ENCODE assay signal across 8 cellular contexts in genomic region chr1:89085781-89086180, GRCh38. TPM values are rescaled to one million over a fixed set of nuclear protein-coding genes. Genes with fewer than 3 reads are reported as not detected.
A peak's percentile ranks its signal among the peaks of the same experiment; 100 is the strongest.
DNase-seq lines count a peak whose midpoint lies in the region; ATAC-seq and TF ChIP-seq lines count a peak whose summit lies in the region.

No MANE protein-coding gene starts in this region.

- peak in 4 of 5 donors; percentile 45 to 66 (median 48) for DNase-seq in CD4-positive, alpha-beta memory T cell
- DNase-seq in OCI-LY7 (ENCODE audit: low spot score) (peak; percentile 16), breast epithelium (ENCODE audit: low spot score in 2 of 2) (no peak), epidermal melanocyte (ENCODE audit: insufficient read length, low spot score) (no peak), iPS-NIHi11 (ENCODE audit: low spot score) (no peak), suprapubic skin (ENCODE audit: low spot score in 2 of 2) (no peak)
- DNase-seq in naive thymus-derived CD8-positive, alpha-beta T cell: peak in 7 of 10 donors; percentile 28 to 71 (median 47)

- POLR2A ChIA-PET in CD4-positive, alpha-beta memory T cell (lab: Charles Lee; ENCODE audit: partially characterized antibody): interaction anchor here (0.8 to 1.8 kb wide), 5 partner anchors 14 to 273 kb away, joined by 3 to 7 read pairs (median 4); partner anchors contain the start of gene GBP2
- POLR2A ChIA-PET in OCI-LY7 (lab: Charles Lee): no interaction called here
- POLR2A ChIA-PET in naive thymus-derived CD8-positive, alpha-beta T cell (lab: Charles Lee): no interaction called here

- H3K27ac ChIP-seq in CD4-positive, alpha-beta memory T cell (ENCODE audit: low read depth, low read length): no peak overlapping the region
- H3K27ac ChIP-seq in OCI-LY7 (ENCODE audit: low read depth, low read length, poor library complexity, severe bottlenecking) (no peak overlapping the region), breast epithelium (no peak overlapping the region), suprapubic skin (no peak overlapping the region)

- no peaks in the 10 kb centered on the region for H3K79me2 ChIP-seq in OCI-LY7 (ENCODE audit: insufficient read depth, low read depth, low read length)

- no TSS peak for BruUV-seq in OCI-LY7 (replicated peaks; lab: Mats Ljungman, UMichigan)

- intact Hi-C loops in CD4-positive, alpha-beta memory T cell (cut with micrococcal nuclease): loop anchor here (1.0 kb wide), 4 partner anchors 87 to 370 kb away; no protein-coding TSS in a partner anchor
- intact Hi-C loops in OCI-LY7 (cut with micrococcal nuclease; ENCODE audit: unreplicated experiment) (loop anchor here (5.0 kb wide), 1 partner anchor 272 kb away; no protein-coding TSS in a partner anchor), breast epithelium (cut with DNase I; ENCODE audit: low total_unique reads) (no loop called here)

- H3K4me3 Mint-ChIP-seq in CD4-positive, alpha-beta memory T cell: no peak overlapping the region
- H3K4me3 Mint-ChIP-seq in naive thymus-derived CD8-positive, alpha-beta T cell: no peak overlapping the region

- CTCF ChIA-PET in CD4-positive, alpha-beta memory T cell (lab: Charles Lee; ENCODE audit: partially characterized antibody): interaction anchor here (0.7 to 3.0 kb wide), 26 partner anchors 18 to 402 kb away, joined by 3 to 50 read pairs (median 5); partner anchors contain the start of genes GBP1, GBP3, GBP6 and PKN2
- CTCF ChIA-PET in OCI-LY7 (lab: Charles Lee; ENCODE audit: unreplicated experiment): no interaction called here

- H3K36me3 ChIP-seq in CD4-positive, alpha-beta memory T cell (ENCODE audit: insufficient read depth, low read length): no peaks in the 10 kb centered on the region
- H3K36me3 ChIP-seq in OCI-LY7 (ENCODE audit: insufficient read depth, low read length) (no peaks in the 10 kb centered on the region), breast epithelium (no peaks in the 10 kb centered on the region), suprapubic skin (no peaks in the 10 kb centered on the region)

- no peaks in the 10 kb centered on the region for H3K27me3 ChIP-seq in CD4-positive, alpha-beta memory T cell (ENCODE audit: insufficient read depth, low read length)
- H3K27me3 ChIP-seq in breast epithelium: no peaks in the 10 kb centered on the region
- H3K27me3 ChIP-seq in suprapubic skin: no peaks in the 10 kb centered on the region

- H3K27me3 Mint-ChIP-seq in CD4-positive, alpha-beta memory T cell: no peaks in the 10 kb centered on the region
- H3K27me3 Mint-ChIP-seq in naive thymus-derived CD8-positive, alpha-beta T cell: no peaks in the 10 kb centered on the region

- no peaks in the 10 kb centered on the region for H4K20me1 ChIP-seq in OCI-LY7 (ENCODE audit: insufficient read depth, low read length)

- H3K36me3 Mint-ChIP-seq in CD4-positive, alpha-beta memory T cell: peaks cover 0 to 5% of the 10 kb centered on the region in 2 donors
- H3K36me3 Mint-ChIP-seq in naive thymus-derived CD8-positive, alpha-beta T cell: peaks cover 0 to 3% (median 0%) of the 10 kb centered on the region in 3 donors

- peaks cover 0 to 4% (median 2%) of the 10 kb centered on the region in 4 donors for H3K4me1 Mint-ChIP-seq in CD4-positive, alpha-beta memory T cell
- peaks cover 0 to 6% (median under 1%) of the 10 kb centered on the region in 4 donors for H3K4me1 Mint-ChIP-seq in naive thymus-derived CD8-positive, alpha-beta T cell

- no peak overlapping the region for H3K4me3 ChIP-seq in CD4-positive, alpha-beta memory T cell (ENCODE audit: low read length in 2 of 2)
- H3K4me3 ChIP-seq in OCI-LY7 (ENCODE audit: low read depth, low read length, poor library complexity, severe bottlenecking): no peak overlapping the region
- H3K4me3 ChIP-seq in breast epithelium: no peak overlapping the region
- H3K4me3 ChIP-seq in suprapubic skin: no peak overlapping the region

- TF ChIP-seq POLR2A in breast epithelium (IDR thresholded peaks at IDR 0.05) (no peak), suprapubic skin (IDR thresholded peaks at IDR 0.05) (no peak)

- H3K9me2 ChIP-seq in OCI-LY7 (ENCODE audit: insufficient read depth, low read length): no peaks in the 10 kb centered on the region

- no peak overlapping the region for H3K27ac Mint-ChIP-seq in CD4-positive, alpha-beta memory T cell
- no peak overlapping the region for H3K27ac Mint-ChIP-seq in naive thymus-derived CD8-positive, alpha-beta T cell

- no peak overlapping the region for H2AFZ ChIP-seq in OCI-LY7 (ENCODE audit: low read length)

- TF ChIP-seq CTCF in OCI-LY7 (conservative IDR thresholded peaks at IDR 0.05; ENCODE audit: low read length): peak; percentile 66
- peak; percentile 16 to 59 (median 43) for TF ChIP-seq CTCF in breast epithelium (IDR thresholded peaks at IDR 0.05)
- peak in 1 of 2 donors; percentile 44 for TF ChIP-seq CTCF in suprapubic skin (IDR thresholded peaks at IDR 0.05)

- no peaks in the 10 kb centered on the region for H3K4me1 ChIP-seq in CD4-positive, alpha-beta memory T cell (ENCODE audit: insufficient read depth, low read length)
- H3K4me1 ChIP-seq in OCI-LY7 (ENCODE audit: insufficient read depth, low read length, poor library complexity, severe bottlenecking) (no peaks in the 10 kb centered on the region), breast epithelium (no peaks in the 10 kb centered on the region), suprapubic skin (no peaks in the 10 kb centered on the region)

- ATAC-seq in GM21723 (IDR thresholded peaks at IDR 0.05; ENCODE audit: unreplicated experiment): peak; percentile 66
- peak; percentile 54 to 61 for ATAC-seq in naive thymus-derived CD8-positive, alpha-beta T cell

- H3K9me3 ChIP-seq in CD4-positive, alpha-beta memory T cell (ENCODE audit: control insufficient read depth in 1 of 2, low read length in 2 of 2): no peaks in the 10 kb centered on the region
- H3K9me3 ChIP-seq in OCI-LY7 (ENCODE audit: low read length) (no peaks in the 10 kb centered on the region), breast epithelium (no peaks in the 10 kb centered on the region), suprapubic skin (no peaks in the 10 kb centered on the region)

- H3K9me3 Mint-ChIP-seq in CD4-positive, alpha-beta memory T cell: peaks cover 0 to 4% (median 2%) of the 10 kb centered on the region in 8 donors
- H3K9me3 Mint-ChIP-seq in naive thymus-derived CD8-positive, alpha-beta T cell: peaks cover 0 to 4% (median under 1%) of the 10 kb centered on the region in 9 donors

- no peak overlapping the region for H3K4me2 ChIP-seq in OCI-LY7 (ENCODE audit: low read length)

- TF ChIP-seq EP300 in suprapubic skin (IDR thresholded peaks at IDR 0.05): no peak

RNA-seq across cellular contexts. Expression of gene GBP1, which starts 20.8 kb away (rescaled TPM):
- 10 to 100 TPM; 74.1 to 74.2 TPM for total RNA-seq in CD4-positive, alpha-beta memory T cell
- polyA plus RNA-seq in CD4-positive, alpha-beta memory T cell: 10 to 100 TPM; 54.3 to 66.0 TPM
- total RNA-seq in OCI-LY7 (2014; rRNA removed; shearing (Covaris generic)): not detected in 2 replicates
- not detected in 2 replicates for total RNA-seq in OCI-LY7 (2022)
- 10 to 100 TPM in 2 of 3 donors, 1 to 10 TPM in 1; 8.0 to 58.0 (median 29.5) TPM for total RNA-seq in breast epithelium
- 10 to 100 TPM; 42.7 to 45.7 TPM for total RNA-seq in naive thymus-derived CD8-positive, alpha-beta T cell
- 10 to 100 TPM; 41.1 to 60.5 (median 44.7) TPM for polyA plus RNA-seq in naive thymus-derived CD8-positive, alpha-beta T cell
- total RNA-seq in suprapubic skin: 10 to 100 TPM in 3 of 4 donors, 1 to 10 TPM in 1; 8.9 to 14.3 (median 11.5) TPM

RNA-seq across cellular contexts. Expression of gene GBP2, which starts 40.1 kb away (rescaled TPM):
- total RNA-seq in CD4-positive, alpha-beta memory T cell: 100 to 1,000 TPM; 186 to 199 TPM
- polyA plus RNA-seq in CD4-positive, alpha-beta memory T cell: 100 to 1,000 TPM; 109 to 127 TPM
- not detected in 2 replicates for total RNA-seq in OCI-LY7 (2014; rRNA removed; shearing (Covaris generic))
- total RNA-seq in OCI-LY7 (2022): not detected in 2 replicates
- 100 to 1,000 TPM in 2 of 3 donors, 10 to 100 TPM in 1; 53.0 to 219 (median 122) TPM for total RNA-seq in breast epithelium
- total RNA-seq in naive thymus-derived CD8-positive, alpha-beta T cell: 100 to 1,000 TPM; 151 to 164 TPM
- 10 to 100 TPM; 86.0 to 98.3 (median 90.2) TPM for polyA plus RNA-seq in naive thymus-derived CD8-positive, alpha-beta T cell
- 10 to 100 TPM; 62.2 to 87.3 (median 72.5) TPM for total RNA-seq in suprapubic skin

Comparison
In these comparisons a context has a peak if more than half of its experiments do, and no peak if none do; other contexts are left out.
1. DNase-seq: peak in CD4-positive, alpha-beta memory T cell (4 of 5), OCI-LY7 (single experiment) and naive thymus-derived CD8-positive, alpha-beta T cell (7 of 10); none in breast epithelium (0 of 2), epidermal melanocyte (single experiment), iPS-NIHi11 (single experiment) and suprapubic skin (0 of 2).
2. RNA of gene GBP1, which starts 20.8 kb away (total RNA-seq): 74.1 to 74.2 TPM in CD4-positive, alpha-beta memory T cell, 42.7 to 45.7 TPM in naive thymus-derived CD8-positive, alpha-beta T cell, 8.0 to 58.0 TPM in breast epithelium and 8.9 to 14.3 TPM in suprapubic skin; not detected in OCI-LY7; every median in the first group is over 4 times any median in the second.
3. RNA of gene GBP2, which starts 40.1 kb away (total RNA-seq): 186 to 199 TPM in CD4-positive, alpha-beta memory T cell, 151 to 164 TPM in naive thymus-derived CD8-positive, alpha-beta T cell, 53.0 to 219 TPM in breast epithelium and 62.2 to 87.3 TPM in suprapubic skin; not detected in OCI-LY7; every median in the first group is over 10 times any median in the second.